Comparison of ENCODE assay signal across 25 cellular contexts in the genomic region with DNA sequence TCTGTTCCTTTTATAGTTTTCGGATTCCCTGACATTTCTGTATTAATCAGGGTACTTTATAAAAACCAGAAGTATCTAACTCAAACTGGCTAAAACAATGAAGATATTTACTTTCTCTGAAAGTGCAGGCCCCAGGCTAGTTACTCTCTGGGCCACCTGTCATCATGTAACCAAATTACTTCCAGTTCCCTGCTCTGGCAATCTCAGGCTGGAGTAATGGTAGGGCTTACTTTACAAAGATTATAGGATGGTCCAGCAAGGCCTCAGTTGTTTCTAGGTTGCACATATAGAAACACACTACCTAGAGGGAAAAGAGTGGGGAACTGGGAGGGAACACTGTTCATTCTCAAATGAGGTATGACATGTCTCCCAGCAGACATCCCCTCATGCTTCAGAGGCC.
"Had no signal": no experiment of that assay in that cellular context is flagged by ENCODE, and none has a peak within 500 bp of the region (broad histone marks: within the 10 kb centered on the region; RNA-seq: fewer than 3 reads in every experiment).

No MANE protein-coding gene starts in this region.

- DNase-seq: activated CD4-positive, alpha-beta T cell treated with anti-CD3 and anti-CD28 coated beads, Interleukin-2, amount 10 ng/mL, durations not matched to agents 7 days and 5 days; activated CD4-positive, CD25-positive, alpha-beta regulatory T cell treated with anti-CD3 and anti-CD28 coated beads, Interleukin-2, amount 50 U/mL, for 72 hours; activated CD8-positive, alpha-beta T cell treated with anti-CD3 and anti-CD28 coated beads for 36 hours; activated T-cell treated with anti-CD3 and anti-CD28 coated beads, Interleukin-2, amount 50 U/mL, for 24 hours; aorta; effector CD4-positive, alpha-beta T cell; erythroblast; foreskin fibroblast; heart right ventricle; kidney; lower lobe of right lung; mesendoderm; mucosa of descending colon; nephron progenitor cell; nucleus accumbens; right lobe of liver; stimulated activated CD4-positive, alpha-beta T cell treated with anti-CD3 and anti-CD28 coated beads, Interleukin-1b, Interleukin-23, amount 100 ng/mL, for 48 hours; transverse colon; uterus; WERI-Rb-1 had no signal

- H3K27ac ChIP-seq: heart right ventricle, lower lobe of right lung, parathyroid adenoma, right lobe of liver, skin epidermis, transverse colon, uterus, WERI-Rb-1 had no signal

- H3K79me2 ChIP-seq: parathyroid adenoma had no signal

- FAIRE-seq: kidney had no signal

- H3K9ac ChIP-seq: parathyroid adenoma had no signal

- H3K9me3 ChIP-seq: lower lobe of right lung, mucosa of descending colon, right lobe of liver, transverse colon, uterus had no signal

- H3K36me3 ChIP-seq: heart right ventricle, lower lobe of right lung, right lobe of liver, transverse colon, uterus, WERI-Rb-1 had no signal

- ATAC-seq: activated CD8-positive, alpha-beta T cell treated with anti-CD3 and anti-CD28 coated beads for 36 hours; activated naive CD4-positive, alpha-beta T cell treated with anti-CD3 and anti-CD28 coated beads, Interleukin-2, amount 50 U/mL, for 72 hours; activated T-helper 17 cell treated with anti-CD3 and anti-CD28 coated beads, Interleukin-2, amount 50 U/mL, for 72 hours; left lobe of liver; lower lobe of right lung; mucosa of descending colon; right lobe of liver had no signal

- H2AFZ ChIP-seq: parathyroid adenoma had no signal

- H3K4me1 ChIP-seq: heart right ventricle, lower lobe of right lung, parathyroid adenoma, right lobe of liver, transverse colon, uterus had no signal

- H3K4me3 ChIP-seq: heart right ventricle, lower lobe of right lung, mucosa of descending colon, right lobe of liver, skin epidermis, transverse colon, uterus had no signal

- H3K27me3 ChIP-seq: heart right ventricle, right lobe of liver, transverse colon, uterus had no signal
